In the genomic region with DNA sequence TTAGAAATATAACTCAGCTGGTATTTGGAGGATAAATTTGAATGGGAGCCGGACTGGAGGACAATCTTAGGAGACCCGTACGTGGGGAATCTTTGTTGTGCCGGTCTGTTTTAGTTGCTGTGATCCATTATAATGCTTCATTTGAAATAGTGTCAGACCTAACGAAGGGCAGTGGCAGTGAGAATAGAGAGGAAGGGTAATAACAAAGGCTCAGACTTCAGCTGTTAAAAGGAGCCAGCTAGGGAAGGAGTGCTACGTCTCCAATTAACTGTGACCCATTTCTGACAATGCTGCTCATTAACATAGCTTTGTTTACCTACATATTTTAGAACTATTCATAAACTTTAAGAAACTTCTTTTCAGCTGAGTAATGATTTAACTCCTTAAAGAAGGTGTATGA, we compare ENCODE assay signal across 29 cellular contexts.
"Had no signal": no experiment of that assay in that cellular context is flagged by ENCODE, and none has a peak within 500 bp of the region (broad histone marks: within the 10 kb centered on the region; RNA-seq: fewer than 3 reads in every experiment).

No MANE protein-coding gene starts in this region.

- ATAC-seq: left colon; natural killer cell; psoas muscle; sciatic nerve; stimulated activated naive B cell treated with anti-CD40 and anti-IgM and Interleukin-4, amounts not matched to agents 10 μg/mL and 1 μg/mL and 100 μg/mL, for 72 hours; stimulated activated naive CD8-positive, alpha-beta T cell treated with anti-CD3 and anti-CD28 coated beads, Interleukin-15, Interleukin-2, amounts not matched to agents 100 U/mL and 50 U/mL, for 24 hours had no signal

- DNase-seq: hippocampal formation; immature natural killer cell; kidney; left colon; left ventricle myocardium inferior; mesendoderm; naive B cell; natural killer cell; nephron progenitor cell; nucleus accumbens; psoas muscle; stimulated activated CD4-positive, alpha-beta T cell treated with anti-CD3 and anti-CD28 coated beads, Interleukin-12 subunit alpha, Interleukin-12 subunit beta, amount 100 ng/mL, for 4 hours; stimulated activated CD4-positive, alpha-beta T cell treated with anti-CD3 and anti-CD28 coated beads, Interleukin-15, amount 100 ng/mL, for 24 hours; stimulated activated CD4-positive, alpha-beta T cell treated with anti-CD3 and anti-CD28 coated beads, Interleukin-2, amount 100 ng/mL, for 24 hours; stimulated activated CD4-positive, alpha-beta T cell treated with anti-CD3 and anti-CD28 coated beads, Interleukin-4, amount 100 ng/mL, for 1 hour; stimulated activated naive B cell treated with anti-CD40 and anti-IgM and Interleukin-4, amounts not matched to agents 10 μg/mL and 1 μg/mL and 100 μg/mL, for 72 hours; stimulated activated naive CD8-positive, alpha-beta T cell treated with anti-CD3 and anti-CD28 coated beads, Interleukin-15, Interleukin-2, amounts not matched to agents 100 U/mL and 50 U/mL, for 24 hours; stomach; testis; thyroid gland; transverse colon had no signal

- H3K27me3 ChIP-seq: right atrium auricular region, testis, thyroid gland, transverse colon, upper lobe of left lung, vagina had no signal

- H3K36me3 Mint-ChIP-seq: mesothelial cell of epicardium; naive B cell; natural killer cell; stimulated activated naive B cell treated with anti-CD40 and anti-IgM and Interleukin-4, amounts not matched to agents 10 μg/mL and 1 μg/mL and 100 μg/mL, for 72 hours had no signal

- H3K4me3 ChIP-seq: left ventricle myocardium inferior, lung, psoas muscle, right atrium auricular region, skin epidermis, stomach, testis, thyroid gland, transverse colon, upper lobe of left lung, vagina had no signal

- H3K4me3 Mint-ChIP-seq: immature natural killer cell; mesothelial cell of epicardium; naive B cell; natural killer cell; nephron progenitor cell; stimulated activated naive B cell treated with anti-CD40 and anti-IgM and Interleukin-4, amounts not matched to agents 10 μg/mL and 1 μg/mL and 100 μg/mL, for 72 hours had no signal

- H3K27ac Mint-ChIP-seq: immature natural killer cell; mesothelial cell of epicardium; naive B cell; natural killer cell; nephron progenitor cell; stimulated activated naive B cell treated with anti-CD40 and anti-IgM and Interleukin-4, amounts not matched to agents 10 μg/mL and 1 μg/mL and 100 μg/mL, for 72 hours had no signal

- H3K36me3 ChIP-seq: left ventricle myocardium inferior, right atrium auricular region, stomach, thyroid gland, transverse colon, upper lobe of left lung, vagina had no signal

- H3K4me1 ChIP-seq: left ventricle myocardium inferior, parathyroid adenoma, psoas muscle, right atrium auricular region, stomach, testis, thyroid gland, transverse colon, upper lobe of left lung, vagina had no signal

- H3K27me3 Mint-ChIP-seq: stimulated activated naive B cell treated with anti-CD40 and anti-IgM and Interleukin-4, amounts not matched to agents 10 μg/mL and 1 μg/mL and 100 μg/mL, for 72 hours had no signal

- H3K79me2 ChIP-seq: parathyroid adenoma had no signal

- H3K27ac ChIP-seq: left ventricle myocardium inferior, parathyroid adenoma, psoas muscle, right atrium auricular region, skin epidermis, stomach, testis, thyroid gland, transverse colon, upper lobe of left lung, vagina had no signal

- H3K9ac ChIP-seq: parathyroid adenoma had no signal

- H3K9me3 ChIP-seq: left ventricle myocardium inferior, psoas muscle, right atrium auricular region, stomach, testis, thyroid gland, transverse colon, upper lobe of left lung, vagina had no signal

- H3K4me1 Mint-ChIP-seq: immature natural killer cell; mesothelial cell of epicardium; naive B cell; natural killer cell; nephron progenitor cell; stimulated activated naive B cell treated with anti-CD40 and anti-IgM and Interleukin-4, amounts not matched to agents 10 μg/mL and 1 μg/mL and 100 μg/mL, for 72 hours had no signal

- H2AFZ ChIP-seq: parathyroid adenoma had no signal

- H3K9me3 Mint-ChIP-seq: mesothelial cell of epicardium, nephron progenitor cell had no signal
